Comparison of ENCODE assay signal across 35 cellular contexts in the genomic region with DNA sequence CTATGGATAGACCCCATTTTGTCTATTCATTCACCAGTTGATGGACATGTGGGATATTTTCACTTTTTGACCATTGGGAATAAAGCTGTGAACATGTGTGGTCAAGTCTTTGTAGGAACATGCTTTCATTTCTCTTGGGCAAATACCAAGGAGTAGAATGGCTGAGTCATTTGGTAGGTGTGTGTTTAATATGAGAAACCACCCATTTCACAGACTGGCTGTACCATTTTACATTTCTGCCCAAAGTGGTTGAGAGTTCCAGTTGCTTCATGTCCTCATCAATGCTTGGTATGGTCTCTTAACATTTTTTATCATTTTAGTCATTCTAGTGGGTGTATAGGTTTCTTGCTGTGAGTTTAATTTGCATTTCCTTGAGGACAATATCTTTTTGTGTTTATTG.
"Had no signal": no experiment of that assay in that cellular context is flagged by ENCODE, and none has a peak within 500 bp of the region (broad histone marks: within the 10 kb centered on the region; RNA-seq: fewer than 3 reads in every experiment).

No MANE protein-coding gene starts in this region.

- H3K27ac ChIP-seq: brain microvascular endothelial cell, Peyer's patch, VCaP had no signal

- DNase-seq: activated B cell treated with CpG ODN at 0.5 μM for 24 hours; activated CD4-positive, alpha-beta T cell treated with anti-CD3 and anti-CD28 coated beads for 48 hours; activated CD4-positive, alpha-beta T cell treated with anti-CD3 and anti-CD28 coated beads, Interleukin-2, amount 50 U/mL, for 4 hours; activated CD4-positive, CD25-positive, alpha-beta regulatory T cell treated with anti-CD3 and anti-CD28 coated beads, Interleukin-2, amount 50 U/mL, for 72 hours; activated CD8-positive, alpha-beta memory T cell treated with anti-CD3 and anti-CD28 coated beads, Interleukin-2, amount 50 U/mL, for 4 hours; activated effector memory CD4-positive, alpha-beta T cell treated with Interleukin-2 at 50 U/mL for 16 hours; activated naive CD4-positive, alpha-beta T cell; activated T-cell treated with anti-CD3 and anti-CD28 coated beads for 4 hours; activated T-cell treated with anti-CD3 and anti-CD28 coated beads, Interleukin-2, amount 50 U/mL, for 4 hours; anterior cingulate cortex; brain microvascular endothelial cell; IMR-90; MG63; NCI-H1048; NCI-H1105 treated with DMSO at 0.1 percent for 48 hours; NCI-H1436 treated with DMSO at 0.1 percent for 48 hours; NCI-H187; NCI-H2029 treated with DMSO at 0.1 percent for 48 hours; NCI-H2107; NCI-H2171; NCI-H510A; NCI-H526; NCI-H748 treated with DMSO at 0.1 percent for 48 hours; NK-92 treated with Interleukin-12 subunit alpha and Interleukin-12 subunit beta, amount 100 ng/mL, for 24 hours; PC-3; Peyer's patch; RPMI8226; SHP77 treated with DMSO at 0.1 percent for 48 hours; T-cell; T-helper 17 cell had no signal

- H3K9me3 ChIP-seq: Peyer's patch had no signal

- H3K9me3 Mint-ChIP-seq: activated B cell treated with CpG ODN at 0.5 μM for 24 hours; activated naive CD4-positive, alpha-beta T cell treated with anti-CD3 and anti-CD28 coated beads, Interleukin-2, amount 50 U/mL, for 24 hours; activated T-cell treated with anti-CD3 and anti-CD28 coated beads, Interleukin-2, amount 50 U/mL, for 4 hours had no signal

- H3K4me3 ChIP-seq: K562, MG63, Peyer's patch had no signal

- H3K36me3 ChIP-seq: brain microvascular endothelial cell, MG63, Peyer's patch had no signal

- H3K27me3 Mint-ChIP-seq: activated B cell treated with CpG ODN at 0.5 μM for 24 hours; activated naive CD4-positive, alpha-beta T cell treated with anti-CD3 and anti-CD28 coated beads, Interleukin-2, amount 50 U/mL, for 24 hours; T-cell; T-helper 17 cell had no signal

- ATAC-seq: activated T-cell treated with anti-CD3 and anti-CD28 coated beads, Interleukin-2, amount 50 U/mL, for 4 hours; K562; PC-3; SK-N-SH treated with all-trans-retinoic acid at 6 μM for 48 hours; T-cell; T-helper 17 cell had no signal

- H3K4me3 Mint-ChIP-seq: activated B cell treated with CpG ODN at 0.5 μM for 24 hours; activated naive CD4-positive, alpha-beta T cell treated with anti-CD3 and anti-CD28 coated beads, Interleukin-2, amount 50 U/mL, for 24 hours; activated T-cell treated with anti-CD3 and anti-CD28 coated beads, Interleukin-2, amount 50 U/mL, for 4 hours; activated T-helper 1 cell treated with anti-CD3 and anti-CD28 coated beads, Interleukin-12 subunit alpha, Interleukin-12 subunit beta, Interleukin-2, Interleukin-4 antibody, amounts not matched to agents 30 ng/mL and 10 ng/mL and 1 ng/mL, durations not matched to agents 14 hours and 24 hours and 36 hours; T-cell; T-helper 17 cell had no signal

- H3K27me3 ChIP-seq: brain microvascular endothelial cell, MG63, Peyer's patch had no signal

- H3K27ac Mint-ChIP-seq: activated B cell treated with CpG ODN at 0.5 μM for 24 hours; activated naive CD4-positive, alpha-beta T cell treated with anti-CD3 and anti-CD28 coated beads, Interleukin-2, amount 50 U/mL, for 24 hours; activated T-helper 1 cell treated with anti-CD3 and anti-CD28 coated beads, Interleukin-12 subunit alpha, Interleukin-12 subunit beta, Interleukin-2, Interleukin-4 antibody, amounts not matched to agents 30 ng/mL and 10 ng/mL and 1 ng/mL, durations not matched to agents 14 hours and 24 hours and 36 hours; T-cell; T-helper 17 cell had no signal

- H3K4me1 Mint-ChIP-seq: activated B cell treated with CpG ODN at 0.5 μM for 24 hours; activated naive CD4-positive, alpha-beta T cell treated with anti-CD3 and anti-CD28 coated beads, Interleukin-2, amount 50 U/mL, for 24 hours had no signal
